ENCODE assay signal across 2 cellular contexts in the genomic region with DNA sequence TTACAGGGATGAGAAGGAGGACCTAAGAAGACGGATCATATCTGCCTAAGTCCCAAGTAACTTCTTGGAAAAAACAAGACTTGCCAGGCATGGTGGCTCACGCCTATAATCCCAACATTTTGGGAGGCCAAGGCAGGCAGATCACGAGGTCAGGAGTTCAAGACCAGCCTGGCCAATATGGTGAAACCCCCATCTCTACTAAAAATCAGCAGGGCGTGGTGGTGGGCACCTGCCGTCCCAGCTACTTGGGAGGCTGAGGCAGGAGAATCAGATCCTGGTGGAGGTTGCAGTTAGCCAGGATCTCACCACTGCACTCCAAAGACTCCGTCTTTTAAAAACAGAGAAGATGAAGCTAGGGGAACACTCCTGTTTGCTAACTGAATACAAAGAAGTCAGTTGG.
TF ChIP-seq lines count a peak whose summit lies in the region.

No MANE protein-coding gene starts in this region.

TF ChIP-seq in GM23338, 12 proteins besides CTCF, POLR2A, EP300 and RAD21:
- 0 out of 2 replicates have a peak, but pooled peaks have one; percentile 32 for TF ChIP-seq POLR2AphosphoS5 (IDR thresholded peaks at IDR 0.05; ENCODE audit: low read depth)

TF ChIP-seq in K562, 482 proteins besides CTCF, POLR2A, EP300 and RAD21:
- TF ChIP-seq POLR2AphosphoS2 (IDR thresholded peaks at IDR 0.05; ENCODE audit: low read length) (0 out of 2 replicates have a peak, but pooled peaks have one; percentile 64), POLR2AphosphoS5 (IDR thresholded peaks at IDR 0.05; ENCODE audit: control insufficient read depth, insufficient read depth, low read depth, low read length) (peak; percentile 28; the same call in 1 of the 2 replicates)
